11 cellular contexts compared by ENCODE assay signal in genomic region chr15:101122266-101122665, GRCh38.
DNase-seq lines count a peak whose midpoint lies in the region; ATAC-seq and TF ChIP-seq lines count a peak whose summit lies in the region.
"Had no signal": no experiment of that assay in that cellular context is flagged by ENCODE, and none has a peak within 500 bp of the region (broad histone marks: within the 10 kb centered on the region; RNA-seq: fewer than 3 reads in every experiment).

No MANE protein-coding gene starts in this region.

- no peak for TF ChIP-seq CTCF in lower lobe of right lung (IDR thresholded peaks at IDR 0.05)

- DNase-seq in activated CD4-positive, alpha-beta T cell treated with anti-CD3 and anti-CD28 coated beads, Interleukin-2, amount 10 ng/mL, durations not matched to agents 24 days and 14 days = no peak
- DNase-seq in activated CD4-positive, alpha-beta T cell treated with anti-CD3 and anti-CD28 coated beads, Interleukin-2, amount 50 U/mL, for 48 hours = no peak
- DNase-seq in activated naive CD8-positive, alpha-beta T cell treated with anti-CD3 and anti-CD28 coated beads, Interleukin-2, amount 10 ng/mL, durations not matched to agents 7 days and 5 days = no peak
- DNase-seq in lower lobe of right lung (no peak), NCI-H1092 treated with DMSO at 0.1 percent for 48 hours (lab: John Stamatoyannopoulos, UW) (no peak)
- DNase-seq in stimulated activated naive CD8-positive, alpha-beta T cell treated with anti-CD3 and anti-CD28 coated beads, Interleukin-15, amount 100 ng/mL, for 72 hours = no peak
- no peak for DNase-seq in stimulated activated CD4-positive, alpha-beta T cell treated with anti-CD3 and anti-CD28 coated beads, Interleukin-4, amount 100 ng/mL, for 24 hours
- DNase-seq: ACHN, kidney glomerular epithelial cell had no signal

- H3K27ac Mint-ChIP-seq in activated CD4-positive, alpha-beta T cell treated with anti-CD3 and anti-CD28 coated beads, Interleukin-2, amount 10 ng/mL, durations not matched to agents 24 days and 14 days = peak overlapping the region; percentile 83
- H3K27ac Mint-ChIP-seq in activated naive CD8-positive, alpha-beta T cell treated with anti-CD3 and anti-CD28 coated beads, Interleukin-2, amount 10 ng/mL, durations not matched to agents 7 days and 5 days = peak overlapping the region; percentile 81
- peak overlapping the region; percentile 80 to 93 for H3K27ac Mint-ChIP-seq in stimulated activated naive CD8-positive, alpha-beta T cell treated with anti-CD3 and anti-CD28 coated beads, Interleukin-15, amount 100 ng/mL, for 72 hours

- peaks cover 57% of the 10 kb centered on the region for H3K4me1 ChIP-seq in lower lobe of right lung

- no peaks in the 10 kb centered on the region for H3K27me3 ChIP-seq in lower lobe of right lung (ENCODE audit: low read depth)

- H3K9me3 ChIP-seq in lower lobe of right lung = no peaks in the 10 kb centered on the region

- no peaks in the 10 kb centered on the region for H3K36me3 ChIP-seq in lower lobe of right lung

- no peaks in the 10 kb centered on the region for H3K27me3 Mint-ChIP-seq in activated CD4-positive, alpha-beta T cell treated with anti-CD3 and anti-CD28 coated beads, Interleukin-2, amount 10 ng/mL, durations not matched to agents 24 days and 14 days
- H3K27me3 Mint-ChIP-seq in activated naive CD8-positive, alpha-beta T cell treated with anti-CD3 and anti-CD28 coated beads, Interleukin-2, amount 10 ng/mL, durations not matched to agents 7 days and 5 days = no peaks in the 10 kb centered on the region
- no peaks in the 10 kb centered on the region for H3K27me3 Mint-ChIP-seq in stimulated activated naive CD8-positive, alpha-beta T cell treated with anti-CD3 and anti-CD28 coated beads, Interleukin-15, amount 100 ng/mL, for 72 hours

- peak overlapping the region; percentile 49 for H3K4me3 ChIP-seq in lower lobe of right lung

- intact Hi-C loops in activated CD4-positive, alpha-beta T cell treated with anti-CD3 and anti-CD28 coated beads, Interleukin-2, amount 10 ng/mL, durations not matched to agents 24 days and 14 days (cut with micrococcal nuclease) = no loop called here
- intact Hi-C loops in lower lobe of right lung (cut with DNase I) = no loop called here

- peaks cover 57% of the 10 kb centered on the region for H3K4me1 Mint-ChIP-seq in activated CD4-positive, alpha-beta T cell treated with anti-CD3 and anti-CD28 coated beads, Interleukin-2, amount 10 ng/mL, durations not matched to agents 24 days and 14 days
- H3K4me1 Mint-ChIP-seq in activated naive CD8-positive, alpha-beta T cell treated with anti-CD3 and anti-CD28 coated beads, Interleukin-2, amount 10 ng/mL, durations not matched to agents 7 days and 5 days = peaks cover 40% of the 10 kb centered on the region
- H3K4me1 Mint-ChIP-seq in stimulated activated naive CD8-positive, alpha-beta T cell treated with anti-CD3 and anti-CD28 coated beads, Interleukin-15, amount 100 ng/mL, for 72 hours = peaks cover 65% of the 10 kb centered on the region

- ATAC-seq in activated naive CD8-positive, alpha-beta T cell treated with anti-CD3 and anti-CD28 coated beads, Interleukin-2, amount 10 ng/mL, durations not matched to agents 7 days and 5 days (ENCODE audit: low read depth) = no peak
- ATAC-seq in lower lobe of right lung = peak in 1 of 2 donors; percentile 24
- ATAC-seq in stimulated activated naive CD8-positive, alpha-beta T cell treated with anti-CD3 and anti-CD28 coated beads, Interleukin-15, amount 100 ng/mL, for 72 hours = peak; percentile 26
- ATAC-seq in GM19324 (IDR thresholded peaks at IDR 0.05; ENCODE audit: low FRiP score, unreplicated experiment) = no peak

- peaks cover 3% of the 10 kb centered on the region for H3K36me3 Mint-ChIP-seq in activated CD4-positive, alpha-beta T cell treated with anti-CD3 and anti-CD28 coated beads, Interleukin-2, amount 10 ng/mL, durations not matched to agents 24 days and 14 days (ENCODE audit: low read depth)
- peaks cover 8% of the 10 kb centered on the region for H3K36me3 Mint-ChIP-seq in activated naive CD8-positive, alpha-beta T cell treated with anti-CD3 and anti-CD28 coated beads, Interleukin-2, amount 10 ng/mL, durations not matched to agents 7 days and 5 days

- H3K4me3 Mint-ChIP-seq in activated CD4-positive, alpha-beta T cell treated with anti-CD3 and anti-CD28 coated beads, Interleukin-2, amount 10 ng/mL, durations not matched to agents 24 days and 14 days = peak overlapping the region; percentile 80
- peak overlapping the region; percentile 47 for H3K4me3 Mint-ChIP-seq in activated naive CD8-positive, alpha-beta T cell treated with anti-CD3 and anti-CD28 coated beads, Interleukin-2, amount 10 ng/mL, durations not matched to agents 7 days and 5 days
- H3K4me3 Mint-ChIP-seq in stimulated activated naive CD8-positive, alpha-beta T cell treated with anti-CD3 and anti-CD28 coated beads, Interleukin-15, amount 100 ng/mL, for 72 hours = peak overlapping the region; percentile 69 to 81

- no peaks in the 10 kb centered on the region for H3K9me3 Mint-ChIP-seq in activated CD4-positive, alpha-beta T cell treated with anti-CD3 and anti-CD28 coated beads, Interleukin-2, amount 10 ng/mL, durations not matched to agents 24 days and 14 days
- no peaks in the 10 kb centered on the region for H3K9me3 Mint-ChIP-seq in activated naive CD8-positive, alpha-beta T cell treated with anti-CD3 and anti-CD28 coated beads, Interleukin-2, amount 10 ng/mL, durations not matched to agents 7 days and 5 days
- peaks cover 0 to 5% of the 10 kb centered on the region in 2 donors for H3K9me3 Mint-ChIP-seq in stimulated activated naive CD8-positive, alpha-beta T cell treated with anti-CD3 and anti-CD28 coated beads, Interleukin-15, amount 100 ng/mL, for 72 hours

- POLR2A ChIA-PET in activated naive CD8-positive, alpha-beta T cell treated with anti-CD3 and anti-CD28 coated beads, Interleukin-2, amount 10 ng/mL, durations not matched to agents 7 days and 5 days (lab: Charles Lee) = interaction anchor here (0.6 to 1.1 kb wide), 3 partner anchors 14 to 130 kb away, joined by 3 to 4 read pairs (median 3); partner anchors contain the start of gene CHSY1

- peak overlapping the region; percentile 82 for H3K27ac ChIP-seq in lower lobe of right lung
- H3K27ac ChIP-seq: epithelial cell of prostate had no signal
